ENCODE assay signal across 26 cellular contexts in genomic region chr22:47209547-47210023, GRCh38.
DNase-seq lines count a peak whose midpoint lies in the region; ATAC-seq and TF ChIP-seq lines count a peak whose summit lies in the region.
"Had no signal": no experiment of that assay in that cellular context is flagged by ENCODE, and none has a peak within 500 bp of the region (broad histone marks: within the 10 kb centered on the region; RNA-seq: fewer than 3 reads in every experiment).

No MANE protein-coding gene starts in this region.

- no peaks in the 10 kb centered on the region for H3K36me3 ChIP-seq in suprapubic skin
- H3K36me3 ChIP-seq: heart right ventricle, tibial artery had no signal

- CTCF ChIA-PET in activated CD8-positive, alpha-beta memory T cell treated with anti-CD3 and anti-CD28 coated beads, Interleukin-2, amount 10 ng/mL, durations not matched to agents 7 days and 5 days (lab: Charles Lee): interaction anchor here (1.4 kb wide), 1 partner anchor 9 kb away, joined by 3 read pairs; no protein-coding TSS in a partner anchor
- CTCF ChIA-PET in MCF 10A (lab: Yijun Ruan, JAX): no interaction called here

- no peak for ATAC-seq in activated T-cell treated with anti-CD3 and anti-CD28 coated beads, Interleukin-2, amount 50 U/mL, for 72 hours (replicated peaks in 1 of 2)
- ATAC-seq in activated CD8-positive, alpha-beta memory T cell treated with anti-CD3 and anti-CD28 coated beads, Interleukin-2, amount 10 ng/mL, durations not matched to agents 7 days and 5 days: no peak
- ATAC-seq: GM23338, heart right ventricle, Panc1, psoas muscle had no signal

- no peak overlapping the region for H3K4me3 Mint-ChIP-seq in activated T-cell treated with anti-CD3 and anti-CD28 coated beads, Interleukin-2, amount 50 U/mL, for 24 hours
- no peak overlapping the region for H3K4me3 Mint-ChIP-seq in activated T-cell treated with anti-CD3 and anti-CD28 coated beads, Interleukin-2, amount 50 U/mL, for 72 hours
- no peak overlapping the region for H3K4me3 Mint-ChIP-seq in activated CD8-positive, alpha-beta memory T cell treated with anti-CD3 and anti-CD28 coated beads, Interleukin-2, amount 10 ng/mL, durations not matched to agents 7 days and 5 days
- no peak overlapping the region for H3K4me3 Mint-ChIP-seq in MCF 10A (ENCODE audit: unreplicated experiment)
- H3K4me3 Mint-ChIP-seq: CD8-positive, alpha-beta memory T cell; GM23338; stimulated activated naive CD8-positive, alpha-beta T cell treated with anti-CD3 and anti-CD28 coated beads, Interleukin-15, Interleukin-2, amounts not matched to agents 100 ng/mL and 50 ng/mL, for 24 hours had no signal

- no peak overlapping the region for H3K27ac Mint-ChIP-seq in activated T-cell treated with anti-CD3 and anti-CD28 coated beads, Interleukin-2, amount 50 U/mL, for 24 hours
- H3K27ac Mint-ChIP-seq in activated T-cell treated with anti-CD3 and anti-CD28 coated beads, Interleukin-2, amount 50 U/mL, for 72 hours: no peak overlapping the region
- H3K27ac Mint-ChIP-seq in activated CD8-positive, alpha-beta memory T cell treated with anti-CD3 and anti-CD28 coated beads, Interleukin-2, amount 10 ng/mL, durations not matched to agents 7 days and 5 days: no peak overlapping the region
- no peak overlapping the region for H3K27ac Mint-ChIP-seq in MCF 10A (ENCODE audit: low read depth, unreplicated experiment)
- H3K27ac Mint-ChIP-seq: CD8-positive, alpha-beta memory T cell; GM23338; stimulated activated naive CD8-positive, alpha-beta T cell treated with anti-CD3 and anti-CD28 coated beads, Interleukin-15, Interleukin-2, amounts not matched to agents 100 ng/mL and 50 ng/mL, for 24 hours had no signal

- no peak for TF ChIP-seq CTCF in lower leg skin (IDR thresholded peaks at IDR 0.05)
- TF ChIP-seq CTCF in suprapubic skin (IDR thresholded peaks at IDR 0.05): no peak
- TF ChIP-seq CTCF in MCF 10A (IDR thresholded peaks at IDR 0.05; ENCODE audit: unreplicated experiment): no peak

- TF ChIP-seq POLR2A in lower leg skin (IDR thresholded peaks at IDR 0.05) (no peak), suprapubic skin (IDR thresholded peaks at IDR 0.05) (no peak)

- DNase-seq in activated T-cell treated with anti-CD3 and anti-CD28 coated beads, Interleukin-2, amount 50 U/mL, for 24 hours: peak; percentile 14
- no peak for DNase-seq in activated T-cell treated with anti-CD3 and anti-CD28 coated beads, Interleukin-2, amount 50 U/mL, for 72 hours
- DNase-seq in activated CD8-positive, alpha-beta memory T cell treated with anti-CD3 and anti-CD28 coated beads, Interleukin-2, amount 10 ng/mL, durations not matched to agents 7 days and 5 days: peak; percentile 33
- DNase-seq in lower leg skin (ENCODE audit: low spot score in 2 of 2) (peak; percentile 9 to 82), suprapubic skin (ENCODE audit: low spot score in 2 of 2) (peak; percentile 38 to 70), OCI-M1 (lab: John Stamatoyannopoulos, UW) (no peak), MCF 10A (ENCODE audit: unreplicated experiment) (no peak), HT-29 (ENCODE audit: low spot score) (no peak)
- DNase-seq: activated CD4-positive, alpha-beta T cell treated with anti-CD3 and anti-CD28 coated beads, Interleukin-2, amount 50 U/mL, for 4 hours; activated naive CD4-positive, alpha-beta T cell; activated T-cell treated with anti-CD3 and anti-CD28 coated beads for 4 hours; DMS153; effector CD8-positive, alpha-beta T cell; erythroblast; heart right ventricle; Karpas-422; mesenchymal stem cell; NCI-H510A treated with DMSO at 0.1 percent for 48 hours; SIG-M5; SW 1271 had no signal

- no peaks in the 10 kb centered on the region for H3K4me1 Mint-ChIP-seq in activated T-cell treated with anti-CD3 and anti-CD28 coated beads, Interleukin-2, amount 50 U/mL, for 24 hours (ENCODE audit: low read depth)
- H3K4me1 Mint-ChIP-seq in activated T-cell treated with anti-CD3 and anti-CD28 coated beads, Interleukin-2, amount 50 U/mL, for 72 hours (ENCODE audit: low read depth): no peaks in the 10 kb centered on the region
- no peaks in the 10 kb centered on the region for H3K4me1 Mint-ChIP-seq in activated CD8-positive, alpha-beta memory T cell treated with anti-CD3 and anti-CD28 coated beads, Interleukin-2, amount 10 ng/mL, durations not matched to agents 7 days and 5 days
- no peaks in the 10 kb centered on the region for H3K4me1 Mint-ChIP-seq in MCF 10A (ENCODE audit: insufficient read depth, unreplicated experiment)
- H3K4me1 Mint-ChIP-seq: CD8-positive, alpha-beta memory T cell; GM23338 had no signal

- POLR2A ChIA-PET in MCF 10A (lab: Yijun Ruan, JAX): no interaction called here

- intact Hi-C loops in lower leg skin (cut with DNase I; ENCODE audit: low total_unique reads) (no loop called here), MCF 10A (cut with micrococcal nuclease) (loop anchor here (5.0 to 10.0 kb wide), 2 partner anchors 378 to 1285 kb away; no protein-coding TSS in a partner anchor)

- TF ChIP-seq EP300 in suprapubic skin (IDR thresholded peaks at IDR 0.05): no peak

- H3K27me3 Mint-ChIP-seq in activated T-cell treated with anti-CD3 and anti-CD28 coated beads, Interleukin-2, amount 50 U/mL, for 24 hours: no peaks in the 10 kb centered on the region
- H3K27me3 Mint-ChIP-seq in activated T-cell treated with anti-CD3 and anti-CD28 coated beads, Interleukin-2, amount 50 U/mL, for 72 hours (ENCODE audit: low read depth): no peaks in the 10 kb centered on the region
- H3K27me3 Mint-ChIP-seq in activated CD8-positive, alpha-beta memory T cell treated with anti-CD3 and anti-CD28 coated beads, Interleukin-2, amount 10 ng/mL, durations not matched to agents 7 days and 5 days: no peaks in the 10 kb centered on the region
- peaks cover 6% of the 10 kb centered on the region for H3K27me3 Mint-ChIP-seq in MCF 10A (ENCODE audit: insufficient read depth, unreplicated experiment)
- H3K27me3 Mint-ChIP-seq: stimulated activated naive CD8-positive, alpha-beta T cell treated with anti-CD3 and anti-CD28 coated beads, Interleukin-15, Interleukin-2, amounts not matched to agents 100 ng/mL and 50 ng/mL, for 24 hours had no signal

- H3K36me3 Mint-ChIP-seq in activated T-cell treated with anti-CD3 and anti-CD28 coated beads, Interleukin-2, amount 50 U/mL, for 24 hours (ENCODE audit: low read depth): no peaks in the 10 kb centered on the region
- H3K36me3 Mint-ChIP-seq in activated T-cell treated with anti-CD3 and anti-CD28 coated beads, Interleukin-2, amount 50 U/mL, for 72 hours (ENCODE audit: insufficient read depth in 2 of 2): peaks cover 0 to 1% of the 10 kb centered on the region in 2 donors
- no peaks in the 10 kb centered on the region for H3K36me3 Mint-ChIP-seq in activated CD8-positive, alpha-beta memory T cell treated with anti-CD3 and anti-CD28 coated beads, Interleukin-2, amount 10 ng/mL, durations not matched to agents 7 days and 5 days
- H3K36me3 Mint-ChIP-seq in MCF 10A (ENCODE audit: insufficient read depth, unreplicated experiment): peaks cover 5% of the 10 kb centered on the region
- H3K36me3 Mint-ChIP-seq: CD8-positive, alpha-beta memory T cell had no signal

- WGBS in lower leg skin, 2 donors: 79 to 80% methylated on average over 6 to 12 of the region's 13 CpGs
- 78% methylated on average over 8 of the region's 13 CpGs for WGBS in suprapubic skin

- H3K27ac ChIP-seq in suprapubic skin: no peak overlapping the region
- H3K27ac ChIP-seq: heart right ventricle, psoas muscle, tibial artery had no signal

- no peaks in the 10 kb centered on the region for H3K9me3 Mint-ChIP-seq in activated T-cell treated with anti-CD3 and anti-CD28 coated beads, Interleukin-2, amount 50 U/mL, for 24 hours
- no peaks in the 10 kb centered on the region for H3K9me3 Mint-ChIP-seq in activated T-cell treated with anti-CD3 and anti-CD28 coated beads, Interleukin-2, amount 50 U/mL, for 72 hours
- H3K9me3 Mint-ChIP-seq in activated CD8-positive, alpha-beta memory T cell treated with anti-CD3 and anti-CD28 coated beads, Interleukin-2, amount 10 ng/mL, durations not matched to agents 7 days and 5 days (ENCODE audit: low read depth): no peaks in the 10 kb centered on the region
- H3K9me3 Mint-ChIP-seq in MCF 10A (ENCODE audit: unreplicated experiment): peaks cover 8% of the 10 kb centered on the region
- H3K9me3 Mint-ChIP-seq: CD8-positive, alpha-beta memory T cell; stimulated activated naive CD8-positive, alpha-beta T cell treated with anti-CD3 and anti-CD28 coated beads, Interleukin-15, Interleukin-2, amounts not matched to agents 100 ng/mL and 50 ng/mL, for 24 hours had no signal

- H3K4me1 ChIP-seq in suprapubic skin: no peaks in the 10 kb centered on the region
- H3K4me1 ChIP-seq: heart right ventricle, psoas muscle, tibial artery had no signal

- BruUV-seq in MCF 10A (replicated peaks; lab: Mats Ljungman, UMichigan): no TSS peak

- H3K27me3 ChIP-seq in suprapubic skin: no peaks in the 10 kb centered on the region

- H3K4me3 ChIP-seq in lower leg skin (ENCODE audit: low read depth, poor library complexity, severe bottlenecking): no peak overlapping the region
- no peak overlapping the region for H3K4me3 ChIP-seq in suprapubic skin
- H3K4me3 ChIP-seq: GM23338, heart right ventricle, psoas muscle, tibial artery had no signal

- H3K9me3 ChIP-seq in suprapubic skin: no peaks in the 10 kb centered on the region
- H3K9me3 ChIP-seq: heart right ventricle, psoas muscle, tibial artery had no signal

Comparison
In these comparisons a context has a peak if more than half of its experiments do, and no peak if none do; other contexts are left out.
1. DNase-seq: peak in activated T-cell treated with anti-CD3 and anti-CD28 coated beads, Interleukin-2, amount 50 U/mL, for 24 hours (single experiment), activated CD8-positive, alpha-beta memory T cell treated with anti-CD3 and anti-CD28 coated beads, Interleukin-2, amount 10 ng/mL, durations not matched to agents 7 days and 5 days (single experiment), lower leg skin (2 of 2) and suprapubic skin (2 of 2); none in activated T-cell treated with anti-CD3 and anti-CD28 coated beads, Interleukin-2, amount 50 U/mL, for 72 hours (0 of 2), OCI-M1 (single experiment), MCF 10A (single experiment) and HT-29 (single experiment).